In genomic region chr18:64137914-64138313, GRCh38 we compare ENCODE assay signal across 39 cellular contexts. TPM values are rescaled to one million over a fixed set of nuclear protein-coding genes. Genes with fewer than 3 reads are reported as not detected.
"Had no signal": no experiment of that assay in that cellular context is flagged by ENCODE, and none has a peak within 500 bp of the region (broad histone marks: within the 10 kb centered on the region; RNA-seq: fewer than 3 reads in every experiment).

No MANE protein-coding gene starts in this region.

- H3K27ac Mint-ChIP-seq: activated B cell treated with CpG ODN at 0.5 μM for 24 hours; activated CD4-positive, alpha-beta memory T cell treated with anti-CD3 and anti-CD28 coated beads for 36 hours; activated CD4-positive, alpha-beta T cell treated with anti-CD3 and anti-CD28 coated beads, Interleukin-2, amount 10 ng/mL, durations not matched to agents 24 days and 14 days; activated CD8-positive, alpha-beta T cell treated with anti-CD3 and anti-CD28 coated beads for 36 hours; activated naive CD4-positive, alpha-beta T cell treated with anti-CD3 and anti-CD28 coated beads, Interleukin-2, amount 10 ng/mL, durations not matched to agents 7 days and 5 days; activated naive CD4-positive, alpha-beta T cell treated with anti-CD3 and anti-CD28 coated beads, Interleukin-2, amount 50 U/mL, for 24 hours; activated naive CD8-positive, alpha-beta T cell; activated naive CD8-positive, alpha-beta T cell treated with anti-CD3 and anti-CD28 coated beads, Interleukin-2, amount 10 ng/mL, durations not matched to agents 7 days and 5 days; activated naive CD8-positive, alpha-beta T cell treated with anti-CD3 and anti-CD28 coated beads, Interleukin-2, amount 50 U/mL, for 24 hours; activated T-cell treated with anti-CD3 and anti-CD28 coated beads, Interleukin-2, amount 50 U/mL, for 72 hours; activated T-helper 1 cell treated with anti-CD3 and anti-CD28 coated beads, Interleukin-12 subunit alpha, Interleukin-12 subunit beta, Interleukin-2, Interleukin-4 antibody, amounts not matched to agents 30 ng/mL and 10 ng/mL and 1 ng/mL, durations not matched to agents 14 hours and 24 hours and 36 hours; activated T-helper 17 cell treated with anti-CD3 and anti-CD28 coated beads, Interleukin-2, amount 50 U/mL, for 72 hours; T-helper 1 cell treated with Interleukin-12 subunit alpha and Interleukin-12 subunit beta and Interleukin-4 antibody, amounts not matched to agents 30 μg/mL and 1 μg/mL, for 36 hours; T-helper 2 cell treated with Interferon-gamma antibody and Interleukin-4, amounts not matched to agents 5 μg/mL and 100 μg/mL, for 36 hours had no signal

- ATAC-seq: activated CD8-positive, alpha-beta T cell treated with anti-CD3 and anti-CD28 coated beads for 36 hours; activated naive CD8-positive, alpha-beta T cell treated with anti-CD3 and anti-CD28 coated beads, Interleukin-2, amount 50 U/mL, for 24 hours; activated T-cell treated with anti-CD3 and anti-CD28 coated beads, Interleukin-2, amount 50 U/mL, for 4 hours; activated T-cell treated with anti-CD3 and anti-CD28 coated beads, Interleukin-2, amount 50 U/mL, for 72 hours; activated T-helper 17 cell treated with anti-CD3 and anti-CD28 coated beads, Interleukin-2, amount 50 U/mL, for 72 hours had no signal

- H3K9me3 ChIP-seq: ascending aorta had no signal

- H3K36me3 Mint-ChIP-seq: activated CD4-positive, alpha-beta memory T cell treated with anti-CD3 and anti-CD28 coated beads for 36 hours; activated naive CD4-positive, alpha-beta T cell treated with anti-CD3 and anti-CD28 coated beads, Interleukin-2, amount 10 ng/mL, durations not matched to agents 7 days and 5 days; activated naive CD4-positive, alpha-beta T cell treated with anti-CD3 and anti-CD28 coated beads, Interleukin-2, amount 50 U/mL, for 24 hours; activated naive CD8-positive, alpha-beta T cell; activated naive CD8-positive, alpha-beta T cell treated with anti-CD3 and anti-CD28 coated beads, Interleukin-2, amount 10 ng/mL, durations not matched to agents 7 days and 5 days; brain had no signal

- H3K27ac ChIP-seq: ascending aorta, VCaP had no signal

- H3K27me3 Mint-ChIP-seq: activated B cell treated with CpG ODN at 0.5 μM for 24 hours; activated CD4-positive, alpha-beta memory T cell treated with anti-CD3 and anti-CD28 coated beads for 36 hours; activated CD4-positive, alpha-beta T cell treated with anti-CD3 and anti-CD28 coated beads, Interleukin-2, amount 10 ng/mL, durations not matched to agents 24 days and 14 days; activated naive CD4-positive, alpha-beta T cell treated with anti-CD3 and anti-CD28 coated beads, Interleukin-2, amount 10 ng/mL, durations not matched to agents 7 days and 5 days; activated naive CD4-positive, alpha-beta T cell treated with anti-CD3 and anti-CD28 coated beads, Interleukin-2, amount 50 U/mL, for 24 hours; activated naive CD8-positive, alpha-beta T cell treated with anti-CD3 and anti-CD28 coated beads, Interleukin-2, amount 10 ng/mL, durations not matched to agents 7 days and 5 days; activated naive CD8-positive, alpha-beta T cell treated with anti-CD3 and anti-CD28 coated beads, Interleukin-2, amount 50 U/mL, for 24 hours; central memory CD8-positive, alpha-beta T cell had no signal

- H3K9me3 Mint-ChIP-seq: activated B cell treated with CpG ODN at 0.5 μM for 24 hours; activated CD4-positive, alpha-beta memory T cell treated with anti-CD3 and anti-CD28 coated beads for 36 hours; activated CD4-positive, alpha-beta T cell treated with anti-CD3 and anti-CD28 coated beads, Interleukin-2, amount 10 ng/mL, durations not matched to agents 24 days and 14 days; activated CD8-positive, alpha-beta T cell treated with anti-CD3 and anti-CD28 coated beads for 36 hours; activated naive CD4-positive, alpha-beta T cell treated with anti-CD3 and anti-CD28 coated beads, Interleukin-2, amount 10 ng/mL, durations not matched to agents 7 days and 5 days; activated naive CD8-positive, alpha-beta T cell treated with anti-CD3 and anti-CD28 coated beads, Interleukin-2, amount 10 ng/mL, durations not matched to agents 7 days and 5 days; activated naive CD8-positive, alpha-beta T cell treated with anti-CD3 and anti-CD28 coated beads, Interleukin-2, amount 50 U/mL, for 24 hours; activated T-cell treated with anti-CD3 and anti-CD28 coated beads, Interleukin-2, amount 50 U/mL, for 4 hours; activated T-helper 1 cell treated with anti-CD3 and anti-CD28 coated beads, Interleukin-12 subunit alpha, Interleukin-12 subunit beta, Interleukin-2, Interleukin-4 antibody, amounts not matched to agents 30 ng/mL and 10 ng/mL and 1 ng/mL, durations not matched to agents 14 hours and 24 hours and 36 hours; activated T-helper 17 cell treated with anti-CD3 and anti-CD28 coated beads, Interleukin-2, amount 50 U/mL, for 72 hours; brain; T-helper 1 cell treated with Interleukin-12 subunit alpha and Interleukin-12 subunit beta and Interleukin-4 antibody, amounts not matched to agents 30 μg/mL and 1 μg/mL, for 36 hours; T-helper 2 cell treated with Interferon-gamma antibody and Interleukin-4, amounts not matched to agents 5 μg/mL and 100 μg/mL, for 36 hours had no signal

- H3K4me3 ChIP-seq: ascending aorta, cardiac muscle cell had no signal

- H3K36me3 ChIP-seq: ascending aorta, cardiac muscle cell had no signal

- H3K4me1 ChIP-seq: ascending aorta had no signal

- H3K4me1 Mint-ChIP-seq: activated B cell treated with CpG ODN at 0.5 μM for 24 hours; activated CD4-positive, alpha-beta T cell treated with anti-CD3 and anti-CD28 coated beads, Interleukin-2, amount 10 ng/mL, durations not matched to agents 24 days and 14 days; activated naive CD4-positive, alpha-beta T cell treated with anti-CD3 and anti-CD28 coated beads, Interleukin-2, amount 10 ng/mL, durations not matched to agents 7 days and 5 days; activated naive CD4-positive, alpha-beta T cell treated with anti-CD3 and anti-CD28 coated beads, Interleukin-2, amount 50 U/mL, for 24 hours; activated naive CD8-positive, alpha-beta T cell treated with anti-CD3 and anti-CD28 coated beads, Interleukin-2, amount 10 ng/mL, durations not matched to agents 7 days and 5 days; activated naive CD8-positive, alpha-beta T cell treated with anti-CD3 and anti-CD28 coated beads, Interleukin-2, amount 50 U/mL, for 24 hours; activated T-helper 17 cell treated with anti-CD3 and anti-CD28 coated beads, Interleukin-2, amount 50 U/mL, for 72 hours; central memory CD8-positive, alpha-beta T cell had no signal

- H3K4me3 Mint-ChIP-seq: activated B cell treated with CpG ODN at 0.5 μM for 24 hours; activated CD4-positive, alpha-beta memory T cell treated with anti-CD3 and anti-CD28 coated beads for 36 hours; activated CD4-positive, alpha-beta T cell treated with anti-CD3 and anti-CD28 coated beads, Interleukin-2, amount 10 ng/mL, durations not matched to agents 24 days and 14 days; activated CD8-positive, alpha-beta T cell treated with anti-CD3 and anti-CD28 coated beads for 36 hours; activated naive CD4-positive, alpha-beta T cell treated with anti-CD3 and anti-CD28 coated beads, Interleukin-2, amount 10 ng/mL, durations not matched to agents 7 days and 5 days; activated naive CD4-positive, alpha-beta T cell treated with anti-CD3 and anti-CD28 coated beads, Interleukin-2, amount 50 U/mL, for 24 hours; activated naive CD8-positive, alpha-beta T cell; activated naive CD8-positive, alpha-beta T cell treated with anti-CD3 and anti-CD28 coated beads, Interleukin-2, amount 10 ng/mL, durations not matched to agents 7 days and 5 days; activated naive CD8-positive, alpha-beta T cell treated with anti-CD3 and anti-CD28 coated beads, Interleukin-2, amount 50 U/mL, for 24 hours; activated T-cell treated with anti-CD3 and anti-CD28 coated beads, Interleukin-2, amount 50 U/mL, for 4 hours; activated T-cell treated with anti-CD3 and anti-CD28 coated beads, Interleukin-2, amount 50 U/mL, for 72 hours; activated T-helper 1 cell treated with anti-CD3 and anti-CD28 coated beads, Interleukin-12 subunit alpha, Interleukin-12 subunit beta, Interleukin-2, Interleukin-4 antibody, amounts not matched to agents 30 ng/mL and 10 ng/mL and 1 ng/mL, durations not matched to agents 14 hours and 24 hours and 36 hours; activated T-helper 17 cell treated with anti-CD3 and anti-CD28 coated beads, Interleukin-2, amount 50 U/mL, for 72 hours; central memory CD8-positive, alpha-beta T cell; T-helper 1 cell treated with Interleukin-12 subunit alpha and Interleukin-12 subunit beta and Interleukin-4 antibody, amounts not matched to agents 30 μg/mL and 1 μg/mL, for 36 hours; T-helper 2 cell treated with Interferon-gamma antibody and Interleukin-4, amounts not matched to agents 5 μg/mL and 100 μg/mL, for 36 hours had no signal

- DNase-seq: activated B cell treated with CpG ODN at 0.5 μM for 24 hours; activated CD4-positive, alpha-beta memory T cell treated with anti-CD3 and anti-CD28 coated beads for 36 hours; activated CD4-positive, alpha-beta T cell treated with anti-CD3 and anti-CD28 coated beads for 4 hours; activated CD4-positive, alpha-beta T cell treated with anti-CD3 and anti-CD28 coated beads, Interleukin-2, amount 50 U/mL, for 1 hour; activated CD4-positive, alpha-beta T cell treated with anti-CD3 and anti-CD28 coated beads, Interleukin-2, amount 50 U/mL, for 4 hours; activated CD4-positive, CD25-positive, alpha-beta regulatory T cell treated with anti-CD3 and anti-CD28 coated beads, Interleukin-2, amount 50 U/mL, for 72 hours; activated CD8-positive, alpha-beta memory T cell treated with anti-CD3 and anti-CD28 coated beads, Interleukin-2, amount 50 U/mL, for 4 hours; activated CD8-positive, alpha-beta T cell treated with anti-CD3 and anti-CD28 coated beads for 36 hours; activated effector memory CD4-positive, alpha-beta T cell treated with Interleukin-2 at 50 U/mL for 16 hours; activated gamma-delta T cell; activated naive CD4-positive, alpha-beta T cell treated with anti-CD3 and anti-CD28 coated beads, Interleukin-2, amount 10 ng/mL, durations not matched to agents 7 days and 5 days; activated naive CD4-positive, alpha-beta T cell treated with Interleukin-2 at 50 U/mL for 16 hours; activated naive CD8-positive, alpha-beta T cell treated with anti-CD3 and anti-CD28 coated beads, Interleukin-2, amount 10 ng/mL, durations not matched to agents 7 days and 5 days; activated naive CD8-positive, alpha-beta T cell treated with anti-CD3 and anti-CD28 coated beads, Interleukin-2, amount 50 U/mL, for 24 hours; activated T-cell treated with anti-CD3 and anti-CD28 coated beads for 4 hours; activated T-cell treated with anti-CD3 and anti-CD28 coated beads, Interleukin-2, amount 50 U/mL, for 1 hour; activated T-cell treated with anti-CD3 and anti-CD28 coated beads, Interleukin-2, amount 50 U/mL, for 4 hours; activated T-cell treated with anti-CD3 and anti-CD28 coated beads, Interleukin-2, amount 50 U/mL, for 72 hours; amygdala; anterior cingulate cortex; caudate nucleus; T-helper 1 cell; T-helper 2 cell; T-helper 9 cell had no signal

- H3K27me3 ChIP-seq: ascending aorta, cardiac muscle cell had no signal

RNA-seq across cellular contexts. Expression of gene LINC00305, which starts 11.0 kb away (rescaled TPM):
- total RNA-seq: activated B cell treated with CpG ODN at 0.5 μM for 24 hours; activated CD4-positive, alpha-beta memory T cell treated with anti-CD3 and anti-CD28 coated beads for 36 hours; activated CD4-positive, alpha-beta T cell treated with anti-CD3 and anti-CD28 coated beads, Interleukin-2, amount 10 ng/mL, durations not matched to agents 24 days and 14 days; activated CD8-positive, alpha-beta memory T cell treated with anti-CD3 and anti-CD28 coated beads for 36 hours; activated CD8-positive, alpha-beta T cell treated with anti-CD3 and anti-CD28 coated beads for 36 hours; activated naive CD8-positive, alpha-beta T cell treated with anti-CD3 and anti-CD28 coated beads, Interleukin-2, amount 10 ng/mL, durations not matched to agents 7 days and 5 days; activated T-cell treated with anti-CD3 and anti-CD28 coated beads, Interleukin-2, amount 50 U/mL, for 4 hours; activated T-cell treated with anti-CD3 and anti-CD28 coated beads, Interleukin-2, amount 50 U/mL, for 72 hours; activated T-helper 1 cell treated with anti-CD3 and anti-CD28 coated beads, Interleukin-12 subunit alpha, Interleukin-12 subunit beta, Interleukin-2, Interleukin-4 antibody, amounts not matched to agents 30 ng/mL and 10 ng/mL and 1 ng/mL, durations not matched to agents 14 hours and 24 hours and 36 hours; activated T-helper 17 cell treated with anti-CD3 and anti-CD28 coated beads, Interleukin-2, amount 50 U/mL, for 72 hours; ascending aorta; bronchial epithelial cell; cardiac muscle cell had no signal
- polyA plus RNA-seq: adipose tissue had no signal
